1 cellular context compared by ENCODE assay signal in the genomic region with DNA sequence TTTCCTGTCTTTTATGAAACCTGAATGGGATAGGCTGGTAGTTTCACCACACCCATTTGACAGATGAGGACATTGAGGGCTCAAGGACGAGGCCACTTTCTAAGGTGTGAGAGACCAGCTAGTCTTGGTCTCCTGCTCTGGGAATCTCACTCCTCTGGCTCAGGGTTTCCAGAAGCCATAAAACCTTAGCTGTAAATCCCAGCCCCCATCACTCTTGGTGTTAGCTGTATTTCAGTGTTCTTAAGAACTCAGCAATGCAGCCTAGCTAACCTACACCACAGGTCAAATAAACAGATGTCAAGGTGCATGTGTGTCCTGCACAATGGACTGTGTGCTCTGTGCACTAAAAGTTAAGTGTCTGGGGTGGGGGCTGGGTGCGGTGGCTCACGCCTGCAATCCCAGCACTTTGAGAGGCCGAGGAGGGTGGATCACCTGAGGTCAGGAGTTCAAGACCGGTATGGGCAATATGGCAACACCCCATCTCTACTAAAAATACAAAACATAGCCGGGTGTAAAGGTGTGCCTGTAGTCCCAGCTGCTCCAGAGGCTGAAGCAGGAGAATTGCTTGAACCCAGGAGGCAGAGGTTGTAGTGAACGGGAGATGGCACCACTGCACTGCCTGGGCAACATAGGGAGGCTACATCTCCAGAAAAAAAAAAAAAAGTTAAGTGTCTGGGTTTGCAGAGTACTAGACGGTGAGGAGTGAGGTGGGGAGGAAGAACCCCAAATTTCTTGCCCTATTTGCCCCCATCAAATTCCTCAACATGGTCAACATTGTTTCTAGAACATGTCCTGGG.
TF ChIP-seq lines count a peak whose summit lies in the region.

No MANE protein-coding gene starts in this region.

TF ChIP-seq in H1, 55 proteins besides CTCF, POLR2A, EP300 and RAD21:
- TF ChIP-seq GTF2F1 (IDR thresholded peaks at IDR 0.05; ENCODE audit: borderline replicate concordance, low read depth, low read length) (no peak), BACH1 (IDR thresholded peaks at IDR 0.05; ENCODE audit: low read length) (no peak), CREB1 (IDR thresholded peaks at IDR 0.05) (no peak), JUN (IDR thresholded peaks at IDR 0.05; ENCODE audit: low read depth, low read length) (no peak), HDAC2 (IDR thresholded peaks at IDR 0.05; ENCODE audit: borderline replicate concordance in 1 of 2, low read depth in 2 of 2, low read length in 2 of 2) (no peak), SP2 (IDR thresholded peaks at IDR 0.05; ENCODE audit: low read length) (no peak), CHD1 (IDR thresholded peaks at IDR 0.05; ENCODE audit: low read depth, low read length) (no peak), SIN3A (conservative IDR thresholded peaks at IDR 0.05 in 1 of 2, IDR thresholded peaks at IDR 0.05 in 1 of 2; ENCODE audit: low read depth in 1 of 2, low read length in 2 of 2) (no peak), EZH2 (IDR thresholded peaks at IDR 0.05; ENCODE audit: low read depth, low read length, severe bottlenecking) (no peak), YY1 (IDR thresholded peaks at IDR 0.05; ENCODE audit: low read depth, low read length) (no peak), SUZ12 (IDR thresholded peaks at IDR 0.05; ENCODE audit: low read length) (no peak), SIRT6 (IDR thresholded peaks at IDR 0.05; ENCODE audit: low read length) (no peak), ZNF274 (IDR thresholded peaks at IDR 0.05; ENCODE audit: borderline replicate concordance, extremely low read depth, low read length) (no peak), FOSL1 (IDR thresholded peaks at IDR 0.05; ENCODE audit: insufficient read depth, low read depth, low read length) (no peak), CTBP2 (IDR thresholded peaks at IDR 0.05; ENCODE audit: borderline replicate concordance, insufficient read depth, insufficient read length, low read length) (no peak)
- TF ChIP-seq, protein P1, sequence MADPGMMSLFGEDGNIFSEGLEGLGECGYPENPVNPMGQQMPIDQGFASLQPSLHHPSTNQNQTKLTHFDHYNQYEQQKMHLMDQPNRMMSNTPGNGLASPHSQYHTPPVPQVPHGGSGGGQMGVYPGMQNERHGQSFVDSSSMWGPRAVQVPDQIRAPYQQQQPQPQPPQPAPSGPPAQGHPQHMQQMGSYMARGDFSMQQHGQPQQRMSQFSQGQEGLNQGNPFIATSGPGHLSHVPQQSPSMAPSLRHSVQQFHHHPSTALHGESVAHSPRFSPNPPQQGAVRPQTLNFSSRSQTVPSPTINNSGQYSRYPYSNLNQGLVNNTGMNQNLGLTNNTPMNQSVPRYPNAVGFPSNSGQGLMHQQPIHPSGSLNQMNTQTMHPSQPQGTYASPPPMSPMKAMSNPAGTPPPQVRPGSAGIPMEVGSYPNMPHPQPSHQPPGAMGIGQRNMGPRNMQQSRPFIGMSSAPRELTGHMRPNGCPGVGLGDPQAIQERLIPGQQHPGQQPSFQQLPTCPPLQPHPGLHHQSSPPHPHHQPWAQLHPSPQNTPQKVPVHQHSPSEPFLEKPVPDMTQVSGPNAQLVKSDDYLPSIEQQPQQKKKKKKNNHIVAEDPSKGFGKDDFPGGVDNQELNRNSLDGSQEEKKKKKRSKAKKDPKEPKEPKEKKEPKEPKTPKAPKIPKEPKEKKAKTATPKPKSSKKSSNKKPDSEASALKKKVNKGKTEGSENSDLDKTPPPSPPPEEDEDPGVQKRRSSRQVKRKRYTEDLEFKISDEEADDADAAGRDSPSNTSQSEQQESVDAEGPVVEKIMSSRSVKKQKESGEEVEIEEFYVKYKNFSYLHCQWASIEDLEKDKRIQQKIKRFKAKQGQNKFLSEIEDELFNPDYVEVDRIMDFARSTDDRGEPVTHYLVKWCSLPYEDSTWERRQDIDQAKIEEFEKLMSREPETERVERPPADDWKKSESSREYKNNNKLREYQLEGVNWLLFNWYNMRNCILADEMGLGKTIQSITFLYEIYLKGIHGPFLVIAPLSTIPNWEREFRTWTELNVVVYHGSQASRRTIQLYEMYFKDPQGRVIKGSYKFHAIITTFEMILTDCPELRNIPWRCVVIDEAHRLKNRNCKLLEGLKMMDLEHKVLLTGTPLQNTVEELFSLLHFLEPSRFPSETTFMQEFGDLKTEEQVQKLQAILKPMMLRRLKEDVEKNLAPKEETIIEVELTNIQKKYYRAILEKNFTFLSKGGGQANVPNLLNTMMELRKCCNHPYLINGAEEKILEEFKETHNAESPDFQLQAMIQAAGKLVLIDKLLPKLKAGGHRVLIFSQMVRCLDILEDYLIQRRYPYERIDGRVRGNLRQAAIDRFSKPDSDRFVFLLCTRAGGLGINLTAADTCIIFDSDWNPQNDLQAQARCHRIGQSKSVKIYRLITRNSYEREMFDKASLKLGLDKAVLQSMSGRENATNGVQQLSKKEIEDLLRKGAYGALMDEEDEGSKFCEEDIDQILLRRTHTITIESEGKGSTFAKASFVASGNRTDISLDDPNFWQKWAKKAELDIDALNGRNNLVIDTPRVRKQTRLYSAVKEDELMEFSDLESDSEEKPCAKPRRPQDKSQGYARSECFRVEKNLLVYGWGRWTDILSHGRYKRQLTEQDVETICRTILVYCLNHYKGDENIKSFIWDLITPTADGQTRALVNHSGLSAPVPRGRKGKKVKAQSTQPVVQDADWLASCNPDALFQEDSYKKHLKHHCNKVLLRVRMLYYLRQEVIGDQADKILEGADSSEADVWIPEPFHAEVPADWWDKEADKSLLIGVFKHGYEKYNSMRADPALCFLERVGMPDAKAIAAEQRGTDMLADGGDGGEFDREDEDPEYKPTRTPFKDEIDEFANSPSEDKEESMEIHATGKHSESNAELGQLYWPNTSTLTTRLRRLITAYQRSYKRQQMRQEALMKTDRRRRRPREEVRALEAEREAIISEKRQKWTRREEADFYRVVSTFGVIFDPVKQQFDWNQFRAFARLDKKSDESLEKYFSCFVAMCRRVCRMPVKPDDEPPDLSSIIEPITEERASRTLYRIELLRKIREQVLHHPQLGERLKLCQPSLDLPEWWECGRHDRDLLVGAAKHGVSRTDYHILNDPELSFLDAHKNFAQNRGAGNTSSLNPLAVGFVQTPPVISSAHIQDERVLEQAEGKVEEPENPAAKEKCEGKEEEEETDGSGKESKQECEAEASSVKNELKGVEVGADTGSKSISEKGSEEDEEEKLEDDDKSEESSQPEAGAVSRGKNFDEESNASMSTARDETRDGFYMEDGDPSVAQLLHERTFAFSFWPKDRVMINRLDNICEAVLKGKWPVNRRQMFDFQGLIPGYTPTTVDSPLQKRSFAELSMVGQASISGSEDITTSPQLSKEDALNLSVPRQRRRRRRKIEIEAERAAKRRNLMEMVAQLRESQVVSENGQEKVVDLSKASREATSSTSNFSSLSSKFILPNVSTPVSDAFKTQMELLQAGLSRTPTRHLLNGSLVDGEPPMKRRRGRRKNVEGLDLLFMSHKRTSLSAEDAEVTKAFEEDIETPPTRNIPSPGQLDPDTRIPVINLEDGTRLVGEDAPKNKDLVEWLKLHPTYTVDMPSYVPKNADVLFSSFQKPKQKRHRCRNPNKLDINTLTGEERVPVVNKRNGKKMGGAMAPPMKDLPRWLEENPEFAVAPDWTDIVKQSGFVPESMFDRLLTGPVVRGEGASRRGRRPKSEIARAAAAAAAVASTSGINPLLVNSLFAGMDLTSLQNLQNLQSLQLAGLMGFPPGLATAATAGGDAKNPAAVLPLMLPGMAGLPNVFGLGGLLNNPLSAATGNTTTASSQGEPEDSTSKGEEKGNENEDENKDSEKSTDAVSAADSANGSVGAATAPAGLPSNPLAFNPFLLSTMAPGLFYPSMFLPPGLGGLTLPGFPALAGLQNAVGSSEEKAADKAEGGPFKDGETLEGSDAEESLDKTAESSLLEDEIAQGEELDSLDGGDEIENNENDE (IDR thresholded peaks at IDR 0.05; ENCODE audit: insufficient replicate concordance, low read length) = no peak
- TF ChIP-seq, protein P2, sequence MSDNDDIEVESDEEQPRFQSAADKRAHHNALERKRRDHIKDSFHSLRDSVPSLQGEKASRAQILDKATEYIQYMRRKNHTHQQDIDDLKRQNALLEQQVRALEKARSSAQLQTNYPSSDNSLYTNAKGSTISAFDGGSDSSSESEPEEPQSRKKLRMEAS (IDR thresholded peaks at IDR 0.05) = no peak
